20 cellular contexts compared by ENCODE assay signal in the genomic region with DNA sequence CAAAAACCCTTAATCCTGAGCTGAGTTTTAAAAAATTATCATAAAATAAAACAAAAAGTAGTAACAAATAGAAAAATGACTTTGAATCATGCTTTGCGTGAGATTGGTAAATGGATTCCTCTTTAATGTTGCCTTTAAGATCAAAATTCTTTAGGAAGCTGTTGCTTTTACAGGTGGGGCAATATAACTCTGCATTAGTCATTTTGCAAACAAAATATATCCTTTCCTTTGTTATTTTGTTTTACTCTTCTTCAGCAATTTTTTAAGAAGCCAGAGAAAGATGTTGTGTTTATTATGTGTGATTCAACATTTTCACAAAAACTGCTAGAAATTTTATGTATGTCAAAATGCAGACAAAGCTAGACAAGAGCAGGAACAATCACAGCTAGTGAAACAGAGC. TPM values are rescaled to one million over a fixed set of nuclear protein-coding genes. Genes with fewer than 3 reads are reported as not detected.
DNase-seq lines count a peak whose midpoint lies in the region; ATAC-seq, FAIRE-seq and TF ChIP-seq lines count a peak whose summit lies in the region.
"Had no signal": no experiment of that assay in that cellular context is flagged by ENCODE, and none has a peak within 500 bp of the region (broad histone marks: within the 10 kb centered on the region; RNA-seq: fewer than 3 reads in every experiment).

No MANE protein-coding gene starts in this region.

- H2AFZ ChIP-seq in PC-3 (ENCODE audit: low read length) = no peak overlapping the region
- H2AFZ ChIP-seq: GM23338 had no signal

- peak overlapping the region; percentile 15; the same call in 1 of the 2 replicates for H3K4me2 ChIP-seq in PC-3 (ENCODE audit: low read length)
- H3K4me2 ChIP-seq: BLaER1, GM23338 had no signal

- no peaks in the 10 kb centered on the region for H3K79me2 ChIP-seq in PC-3 (ENCODE audit: low read length)

- H3K27ac ChIP-seq in PC-3 (ENCODE audit: low read length) (no peak overlapping the region), esophagus (ENCODE audit: low read depth in 2 of 2, low read length in 1 of 2) (peak overlapping the region; percentile 59 to 69), aorta (ENCODE audit: low read depth in 1 of 2, low read length in 2 of 2) (no peak overlapping the region)
- H3K27ac ChIP-seq: BLaER1, C4-2B had no signal

- peaks cover 7% of the 10 kb centered on the region; the same call in 1 of the 2 replicates for H3K9me3 ChIP-seq in PC-3 (ENCODE audit: low read length)
- H3K9me3 ChIP-seq in esophagus (ENCODE audit: control insufficient read depth in 2 of 2, insufficient read depth in 1 of 2, low read depth in 1 of 2, low read length in 1 of 2) = no peaks in the 10 kb centered on the region
- H3K9me3 ChIP-seq in aorta (ENCODE audit: control insufficient read depth, low read length) = no peaks in the 10 kb centered on the region

- ATAC-seq in PC-3 = peak; percentile 67
- no peak for ATAC-seq in aorta (ENCODE audit: low FRiP score)
- no peak for ATAC-seq in HG03139 (IDR thresholded peaks at IDR 0.05; ENCODE audit: unreplicated experiment)
- ATAC-seq: CD8-positive, alpha-beta T cell; GM12878; GM23338; HCT116 had no signal

- H3K36me3 ChIP-seq in PC-3 (ENCODE audit: low read depth, low read length) (no peaks in the 10 kb centered on the region), bronchial epithelial cell (ENCODE audit: control insufficient read depth, insufficient read depth, low read length) (no peaks in the 10 kb centered on the region), esophagus (ENCODE audit: control insufficient read depth in 2 of 2, insufficient read depth in 2 of 2, low read length in 1 of 2) (no peaks in the 10 kb centered on the region), aorta (ENCODE audit: control insufficient read depth in 1 of 2, insufficient read depth in 2 of 2, low read length in 1 of 2) (no peaks in the 10 kb centered on the region)

- H3K9me2 ChIP-seq in PC-3 (replicated peaks; ENCODE audit: low read length) = no peaks in the 10 kb centered on the region

- intact Hi-C loops in PC-3 (cut with micrococcal nuclease) (no loop called here), aorta (cut with DNase I) (no loop called here)

- WGBS in esophagus, 2 donors = 43 to 68% methylated on average over 1 of the region's 1 CpG
- 50 to 95% methylated on average over 1 of the region's 1 CpG for WGBS in aorta, 2 donors

- no peak for FAIRE-seq in bronchial epithelial cell (lab: Jason Lieb, UNC)
- FAIRE-seq: GM12878, GM19239 had no signal

- H3K9ac ChIP-seq in PC-3 (ENCODE audit: low read length) = no peak overlapping the region
- H3K9ac ChIP-seq: BLaER1 had no signal

- no peaks in the 10 kb centered on the region for H3F3A ChIP-seq in PC-3 (ENCODE audit: low read length, unreplicated experiment)

- CTCF ChIA-PET in PC-3 (lab: Charles Lee) = no interaction called here

- H3K27me3 ChIP-seq in PC-3 (ENCODE audit: low read length) (peaks cover 16% of the 10 kb centered on the region), bronchial epithelial cell (ENCODE audit: control insufficient read depth, insufficient read depth, low read length) (no peaks in the 10 kb centered on the region), esophagus (ENCODE audit: control insufficient read depth in 1 of 2, insufficient read depth in 2 of 2, low read length in 2 of 2) (no peaks in the 10 kb centered on the region), aorta (ENCODE audit: control insufficient read depth in 1 of 2, insufficient read depth in 2 of 2, low read length in 1 of 2) (no peaks in the 10 kb centered on the region)
- H3K27me3 ChIP-seq: BLaER1 had no signal

- H3K4me3 ChIP-seq in PC-3 (ENCODE audit: low read length) (no peak overlapping the region), bronchial epithelial cell (ENCODE audit: low read depth, low read length) (no peak overlapping the region), esophagus (ENCODE audit: low read depth in 1 of 2, low read length in 2 of 2) (no peak overlapping the region), aorta (ENCODE audit: low read length in 2 of 2) (no peak overlapping the region)
- H3K4me3 ChIP-seq: BLaER1, GM12878, GM23338 had no signal

- TF ChIP-seq CTCF in PC-3 (conservative IDR thresholded peaks at IDR 0.05; ENCODE audit: low read depth, low read length) = no peak
- no peak for TF ChIP-seq CTCF in bronchial epithelial cell (IDR thresholded peaks at IDR 0.05; ENCODE audit: insufficient read depth, low read length, severe bottlenecking)

- peaks cover 10% of the 10 kb centered on the region for H3K4me1 ChIP-seq in PC-3 (ENCODE audit: insufficient read depth, low read length)
- peaks cover 0 to 3% of the 10 kb centered on the region in 2 donors for H3K4me1 ChIP-seq in esophagus (ENCODE audit: control insufficient read depth in 2 of 2, insufficient read depth in 2 of 2, low read length in 1 of 2)
- peaks cover 0 to 1% of the 10 kb centered on the region in 2 donors for H3K4me1 ChIP-seq in aorta (ENCODE audit: control insufficient read depth in 1 of 2, insufficient read depth in 2 of 2, low read length in 2 of 2)
- H3K4me1 ChIP-seq: BLaER1, Caco-2 had no signal

- no peaks in the 10 kb centered on the region for H4K20me1 ChIP-seq in PC-3 (ENCODE audit: low read length)
- H4K20me1 ChIP-seq: BLaER1 had no signal

- no TSS peak for BruUV-seq in PC-3 (replicated peaks; lab: Mats Ljungman, UMichigan)

- POLR2A ChIA-PET in PC-3 (lab: Charles Lee; ENCODE audit: unreplicated experiment) = no interaction called here

- peak; percentile 44 for DNase-seq in PC-3
- DNase-seq in bronchial epithelial cell (ENCODE audit: low read depth) = peak; percentile 71
- DNase-seq in aorta = no peak
- no peak for DNase-seq in stimulated activated CD8-positive, alpha-beta memory T cell treated with anti-CD3 and anti-CD28 coated beads, Interleukin-4, amount 100 ng/mL, for 48 hours
- DNase-seq: Caco-2; CD4-positive, CD25-positive, alpha-beta regulatory T cell; CD8-positive, alpha-beta T cell; DMS 273 treated with DMSO at 0.1 percent for 48 hours; DMS79; EL; GDM1; H9 had no signal

RNA-seq across cellular contexts. Expression of gene MARK1, which starts 50.0 kb away (rescaled TPM):
- total RNA-seq in PC-3 (2014; rRNA removed) (0.40 and 1.5 TPM in 2 replicates), bronchial epithelial cell (3.9 and 10.4 TPM in 2 replicates), aorta (10 to 100 TPM; 13.5 to 15.7 TPM)
- polyA plus RNA-seq in esophagus (1 to 10 TPM; 3.4 to 3.8 TPM), aorta (1 to 10 TPM; 3.9 to 5.5 TPM)
- total RNA-seq: CD4-positive, CD25-positive, alpha-beta regulatory T cell; CD8-positive, alpha-beta T cell had no signal

Comparison
In these comparisons a context has a peak if more than half of its experiments do, and no peak if none do; other contexts are left out.
1. DNase-seq: peak in PC-3 (single experiment) and bronchial epithelial cell (single experiment); none in aorta (0 of 2) and stimulated activated CD8-positive, alpha-beta memory T cell treated with anti-CD3 and anti-CD28 coated beads, Interleukin-4, amount 100 ng/mL, for 48 hours (single experiment).
2. H3K27ac ChIP-seq: peak in esophagus (2 of 2); none in PC-3 (single experiment) and aorta (0 of 2).